In genomic region chr18:9694952-9695495, GRCh38 we compare ENCODE assay signal across 1 cellular context.
TF ChIP-seq lines count a peak whose summit lies in the region.

No MANE protein-coding gene starts in this region.

TF ChIP-seq in K562, 482 proteins besides CTCF, POLR2A, EP300 and RAD21:
- TF ChIP-seq RFX7 (CRISPR knock-in tag; IDR thresholded peaks at IDR 0.05) = no peak
- 0 out of 4 replicates have a peak, but pooled peaks of 1 of the 2 experiments have one; percentile 18 for TF ChIP-seq NRF1 (conservative IDR thresholded peaks at IDR 0.05 in 1 of 2, IDR thresholded peaks at IDR 0.05 in 1 of 2)
